Comparison of ENCODE assay signal across 6 cellular contexts in the genomic region with DNA sequence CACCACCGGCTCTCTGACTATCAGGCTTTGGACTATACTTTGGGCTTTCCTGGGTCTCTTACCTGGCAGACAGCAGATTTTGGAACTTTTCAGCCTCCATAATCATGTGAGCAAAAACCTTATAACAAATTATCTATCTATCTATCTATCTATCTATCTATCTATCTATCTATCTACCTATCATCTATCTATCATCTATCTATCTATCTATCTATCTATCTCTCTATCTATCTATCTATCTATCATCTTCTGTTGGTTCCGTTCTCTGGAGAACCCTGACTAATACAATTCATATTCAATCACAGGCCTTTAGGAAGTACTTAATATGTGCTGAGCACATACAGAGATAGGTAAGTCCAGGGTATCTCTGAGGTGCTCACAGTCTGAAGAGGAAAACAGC.
"Had no signal": no experiment of that assay in that cellular context is flagged by ENCODE, and none has a peak within 500 bp of the region (broad histone marks: within the 10 kb centered on the region; RNA-seq: fewer than 3 reads in every experiment).

No MANE protein-coding gene starts in this region.

- H3K27ac Mint-ChIP-seq: IgD-negative memory B cell had no signal

- ATAC-seq: HepG2 had no signal

- H3K27ac ChIP-seq: HL-60 had no signal

- FAIRE-seq: HepG2, HTR-8/SVneo had no signal

- H3K4me1 Mint-ChIP-seq: IgD-negative memory B cell had no signal

- H3K9me3 Mint-ChIP-seq: IgD-negative memory B cell had no signal

- H3K4me3 Mint-ChIP-seq: IgD-negative memory B cell had no signal

- DNase-seq: IMR-90, KBM-7 had no signal
